In genomic region chr1:5610432-5610831, GRCh38 we compare ENCODE assay signal across 8 cellular contexts.
"Had no signal": no experiment of that assay in that cellular context is flagged by ENCODE, and none has a peak within 500 bp of the region (broad histone marks: within the 10 kb centered on the region; RNA-seq: fewer than 3 reads in every experiment).

No MANE protein-coding gene starts in this region.

- H2AFZ ChIP-seq: GM23338 had no signal

- H3K4me3 ChIP-seq: GM23338 had no signal

- H3K36me3 Mint-ChIP-seq: IgD-negative memory B cell had no signal

- H3K4me1 Mint-ChIP-seq: GM23338, H9, IgD-negative memory B cell had no signal

- H3K4me2 ChIP-seq: GM23338 had no signal

- H3K27ac ChIP-seq: HL-60 had no signal

- H3K27ac Mint-ChIP-seq: GM23338, H9, IgD-negative memory B cell had no signal

- DNase-seq: H9, HCEC 1CT, KG1 had no signal

- ATAC-seq: GM23338 had no signal

- H3K4me3 Mint-ChIP-seq: GM23338, H9, IgD-negative memory B cell had no signal

- FAIRE-seq: H1, H54 had no signal
